1 cellular context compared by ENCODE assay signal in genomic region chr9:104872959-104873850, GRCh38.
TF ChIP-seq lines count a peak whose summit lies in the region.

No MANE protein-coding gene starts in this region.

TF ChIP-seq in A549, 52 proteins besides CTCF, POLR2A, EP300 and RAD21 (continued from another document):
- no peak for TF ChIP-seq USF2 (IDR thresholded peaks at IDR 0.05)
- TF ChIP-seq HMGXB4 (CRISPR knock-in tag; IDR thresholded peaks at IDR 0.05; ENCODE audit: borderline replicate concordance) = no peak
- TF ChIP-seq FOSB (CRISPR knock-in tag; IDR thresholded peaks at IDR 0.05) = no peak
- peak; percentile 33 to 68; a peak in 2 of 5 replicates for TF ChIP-seq JUN (IDR thresholded peaks at IDR 0.05)
